In genomic region chr17:41624208-41625101, GRCh38 we compare ENCODE assay signal across 11 cellular contexts. TPM values are rescaled to one million over a fixed set of nuclear protein-coding genes. Genes with fewer than 3 reads are reported as not detected.
DNase-seq lines count a peak whose midpoint lies in the region; TF ChIP-seq lines count a peak whose summit lies in the region.
"Had no signal": no experiment of that assay in that cellular context is flagged by ENCODE, and none has a peak within 500 bp of the region (broad histone marks: within the 10 kb centered on the region; RNA-seq: fewer than 3 reads in every experiment).

Gene KRT17 (minus strand): TSS chr17:41624575. CDS start chr17:41624509, 66 bp downstream.

- peak; percentile 9 for DNase-seq in NCI-H2107 (lab: John Stamatoyannopoulos, UW)
- DNase-seq in NCI-H2107 treated with DMSO at 0.1 percent for 48 hours (lab: John Stamatoyannopoulos, UW; ENCODE audit: unreplicated experiment) = no peak
- DNase-seq in amniotic epithelial cell (ENCODE audit: low read depth) = peak; percentile 24
- DNase-seq in kidney tubule cell (ENCODE audit: low spot score) = peak; percentile 30
- DNase-seq in ureter (ENCODE audit: low spot score) = peak; percentile 74
- no peak for DNase-seq in caudate nucleus (lab: John Stamatoyannopoulos, UW)
- no peak for DNase-seq in DMS 273 treated with DMSO at 0.1 percent for 48 hours (lab: John Stamatoyannopoulos, UW)
- no peak for DNase-seq in GM10266 (ENCODE audit: extremely low spot score)
- DNase-seq: heart right ventricle, MG63 had no signal

- no peak for TF ChIP-seq CTCF in GM10266 (IDR thresholded peaks at IDR 0.05; ENCODE audit: control insufficient read depth, insufficient read depth, low read depth, missing control alignments)

- no peak within 1 kb of the TSS for H3K27ac ChIP-seq in caudate nucleus (ENCODE audit: low read depth, low read length)
- H3K27ac ChIP-seq: heart right ventricle, Peyer's patch had no signal

RNA-seq across cellular contexts. Expression of gene KRT17, which starts in this region (rescaled TPM):
- 223 TPM for total RNA-seq in ureter
- total RNA-seq: heart right ventricle had no signal

Comparison
In these comparisons a context has a peak if more than half of its experiments do, and no peak if none do; other contexts are left out.
1. DNase-seq: peak in NCI-H2107 (single experiment), amniotic epithelial cell (single experiment), kidney tubule cell (single experiment) and ureter (single experiment); none in NCI-H2107 treated with DMSO at 0.1 percent for 48 hours (single experiment), caudate nucleus (0 of 61), DMS 273 treated with DMSO at 0.1 percent for 48 hours (single experiment) and GM10266 (single experiment).